In genomic region chr4:55933611-55934010, GRCh38 we compare ENCODE assay signal across 1 cellular context.
TF ChIP-seq lines count a peak whose summit lies in the region.

No MANE protein-coding gene starts in this region.

TF ChIP-seq in HEK293, 187 proteins besides CTCF, POLR2A, EP300 and RAD21 (continued from another document):
- TF ChIP-seq PRDM10 (tag by site-specific recombination; IDR thresholded peaks at IDR 0.05): peak; percentile 34; the same call in 1 of the 2 replicates
TF ChIP-seq in HEK293: peak in this region for 1.
